ENCODE assay signal across 8 cellular contexts in genomic region chr2:74001781-74002514, GRCh38. TPM values are rescaled to one million over a fixed set of nuclear protein-coding genes. Genes with fewer than 3 reads are reported as not detected.
DNase-seq lines count a peak whose midpoint lies in the region; ATAC-seq, FAIRE-seq and TF ChIP-seq lines count a peak whose summit lies in the region.

No MANE protein-coding gene starts in this region.

- no peak for FAIRE-seq in HTR-8/SVneo (lab: Jason Lieb, UNC)

- ATAC-seq in GM19035 (IDR thresholded peaks at IDR 0.05; ENCODE audit: unreplicated experiment): peak; percentile 42
- ATAC-seq in HG03280 (IDR thresholded peaks at IDR 0.05; ENCODE audit: unreplicated experiment): peak; percentile 48
- ATAC-seq in naive B cell (ENCODE audit: low read depth in 2 of 2): peak; percentile 67 to 73

- DNase-seq in AG09309 (ENCODE audit: low read depth) (no peak), naive B cell (no peak), HTR-8/SVneo (ENCODE audit: insufficient read length, low spot score) (no peak), NCI-H1092 treated with DMSO at 0.1 percent for 48 hours (lab: John Stamatoyannopoulos, UW) (no peak), NCI-H510A treated with DMSO at 0.1 percent for 48 hours (lab: John Stamatoyannopoulos, UW) (no peak)

- peaks cover 94% of the 10 kb centered on the region for H3K4me1 Mint-ChIP-seq in brain
- peaks cover 75 to 88% (median 80%) of the 10 kb centered on the region in 3 donors for H3K4me1 Mint-ChIP-seq in naive B cell

- peaks cover 11% of the 10 kb centered on the region for H3K27me3 Mint-ChIP-seq in brain
- H3K27me3 Mint-ChIP-seq in naive B cell: no peaks in the 10 kb centered on the region

- H3K4me3 Mint-ChIP-seq in brain (peak overlapping the region; percentile 71 to 85 (median 79)), naive B cell (peak overlapping the region; percentile 70 to 93 (median 88))

- H3K9me3 Mint-ChIP-seq in brain: no peaks in the 10 kb centered on the region
- no peaks in the 10 kb centered on the region for H3K9me3 Mint-ChIP-seq in naive B cell

- peak overlapping the region; percentile 41 for H3K4me3 ChIP-seq in AG09309 (ENCODE audit: control insufficient read depth, low read depth, low read length)

- H3K36me3 Mint-ChIP-seq in brain: peaks cover 4% of the 10 kb centered on the region
- H3K36me3 Mint-ChIP-seq in naive B cell: no peaks in the 10 kb centered on the region

- TF ChIP-seq CTCF in AG09309 (IDR thresholded peaks at IDR 0.05; ENCODE audit: control insufficient read depth, insufficient read depth, low read depth, low read length, missing control alignments) (no peak), brain (conservative IDR thresholded peaks at IDR 0.05) (no peak)

- peak overlapping the region; percentile 68 to 96 (median 81) for H3K27ac Mint-ChIP-seq in brain
- peak overlapping the region; percentile 75 to 97 (median 91) for H3K27ac Mint-ChIP-seq in naive B cell

RNA-seq across cellular contexts. Expression of gene TET3, which starts 17.2 kb away (rescaled TPM):
- 9.4 TPM for polyA plus RNA-seq in brain (ENCODE audit: insufficient read depth, low read depth, low replicate concordance)
- 1 to 10 TPM in 1 of 6 donors, under 1 TPM in 5; 0.03 to 1.2 (median 0.53) TPM for polyA plus RNA-seq in naive B cell (ENCODE audit: low read depth in 6 of 6)
